ENCODE assay signal across 33 cellular contexts in the genomic region with DNA sequence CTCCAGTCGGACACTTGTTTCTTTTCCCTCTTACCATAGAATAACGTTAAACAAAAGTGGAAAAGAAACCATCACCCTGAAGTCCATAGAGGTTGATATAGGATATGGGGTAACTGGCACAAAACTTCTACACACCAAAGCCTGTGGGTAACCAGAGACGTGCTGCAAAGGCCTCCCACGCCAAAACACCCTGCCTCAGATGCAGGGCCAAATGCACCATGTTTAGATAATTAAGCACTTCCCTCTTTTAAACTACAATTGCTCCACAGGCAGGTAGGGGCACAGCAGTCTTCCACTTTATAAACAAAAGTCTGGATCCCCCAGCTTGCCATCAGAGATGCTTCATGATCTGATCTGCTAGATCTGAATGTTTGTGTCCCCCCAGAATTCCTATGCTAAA. TPM values are rescaled to one million over a fixed set of nuclear protein-coding genes. Genes with fewer than 3 reads are reported as not detected.
"Had no signal": no experiment of that assay in that cellular context is flagged by ENCODE, and none has a peak within 500 bp of the region (broad histone marks: within the 10 kb centered on the region; RNA-seq: fewer than 3 reads in every experiment).

No MANE protein-coding gene starts in this region.

- H3K36me3 ChIP-seq: brain microvascular endothelial cell, esophagus squamous epithelium, WERI-Rb-1 had no signal

- DNase-seq: activated B cell treated with CpG ODN at 0.5 μM for 24 hours; activated CD4-positive, alpha-beta T cell treated with anti-CD3 and anti-CD28 coated beads for 48 hours; activated CD4-positive, alpha-beta T cell treated with anti-CD3 and anti-CD28 coated beads, Interleukin-2, amount 50 U/mL, for 1 hour; activated CD4-positive, alpha-beta T cell treated with anti-CD3 and anti-CD28 coated beads, Interleukin-2, amount 50 U/mL, for 48 hours; activated CD8-positive, alpha-beta memory T cell treated with anti-CD3 and anti-CD28 coated beads for 24 hours; activated CD8-positive, alpha-beta T cell treated with anti-CD3 and anti-CD28 coated beads for 36 hours; activated effector memory CD4-positive, alpha-beta T cell treated with Interleukin-2 at 50 U/mL for 16 hours; activated gamma-delta T cell treated with Interleukin-2 at 50 U/mL for 16 hours; activated naive CD4-positive, alpha-beta T cell treated with anti-CD3 and anti-CD28 coated beads, Interleukin-2, amount 50 U/mL, for 16 hours; activated naive CD4-positive, alpha-beta T cell treated with Interleukin-2 at 50 U/mL for 16 hours; activated T-cell treated with anti-CD3 and anti-CD28 coated beads, Interleukin-2, amount 50 U/mL, for 4 hours; amniotic stem cell; anterior cingulate cortex; brain microvascular endothelial cell; caudate nucleus; cortex of kidney; dermis blood vessel endothelial cell; effector CD4-positive, alpha-beta T cell; effector memory CD8-positive, alpha-beta T cell; erythroblast; esophagus squamous epithelium; foreskin melanocyte; heart left ventricle; T-cell; T-helper 17 cell; T1000; WERI-Rb-1 had no signal

- H3K27me3 ChIP-seq: brain microvascular endothelial cell, esophagus squamous epithelium, heart left ventricle had no signal

- H3K4me1 ChIP-seq: esophagus squamous epithelium had no signal

- H3K27ac ChIP-seq: brain microvascular endothelial cell, esophagus squamous epithelium, WERI-Rb-1 had no signal

- H3K4me3 ChIP-seq: esophagus squamous epithelium, heart left ventricle had no signal

- H3K9me3 ChIP-seq: esophagus squamous epithelium, heart left ventricle had no signal

- ATAC-seq: activated CD4-positive, CD25-positive, alpha-beta regulatory T cell treated with anti-CD3 and anti-CD28 coated beads, Interleukin-2, amount 50 U/mL, for 24 hours; activated CD8-positive, alpha-beta T cell treated with anti-CD3 and anti-CD28 coated beads for 36 hours; activated T-cell treated with anti-CD3 and anti-CD28 coated beads, Interleukin-2, amount 50 U/mL, for 4 hours; activated T-helper 17 cell treated with anti-CD3 and anti-CD28 coated beads, Interleukin-2, amount 50 U/mL, for 72 hours; effector memory CD8-positive, alpha-beta T cell; heart left ventricle; T-cell; T-helper 17 cell had no signal

RNA-seq across cellular contexts. Expression of gene CLIC5, which starts 10.4 kb away (rescaled TPM):
- total RNA-seq: bronchial epithelial cell, chondrocyte, fibroblast of lung, fibroblast of villous mesenchyme had no signal
